In genomic region chr11:131955901-131956300, GRCh38 we compare ENCODE assay signal across 1 cellular context.
TF ChIP-seq lines count a peak whose summit lies in the region.

No MANE protein-coding gene starts in this region.

TF ChIP-seq in WTC11, 78 proteins besides CTCF, POLR2A, EP300 and RAD21 (continued from another document):
- TF ChIP-seq KAT7 (CRISPR knock-in tag; IDR thresholded peaks at IDR 0.05; ENCODE audit: borderline replicate concordance) = no peak
- no peak for TF ChIP-seq SOX15 (CRISPR knock-in tag; IDR thresholded peaks at IDR 0.05)
- TF ChIP-seq PRDM15 (CRISPR knock-in tag; IDR thresholded peaks at IDR 0.05) = no peak
- no peak for TF ChIP-seq SMAD3 (CRISPR knock-in tag; IDR thresholded peaks at IDR 0.05; ENCODE audit: borderline replicate concordance)
- TF ChIP-seq ARID4B (CRISPR knock-in tag; IDR thresholded peaks at IDR 0.05; ENCODE audit: borderline replicate concordance) = no peak
TF ChIP-seq in WTC11: peak in this region for 0.
